1 cellular context compared by ENCODE assay signal in the genomic region with DNA sequence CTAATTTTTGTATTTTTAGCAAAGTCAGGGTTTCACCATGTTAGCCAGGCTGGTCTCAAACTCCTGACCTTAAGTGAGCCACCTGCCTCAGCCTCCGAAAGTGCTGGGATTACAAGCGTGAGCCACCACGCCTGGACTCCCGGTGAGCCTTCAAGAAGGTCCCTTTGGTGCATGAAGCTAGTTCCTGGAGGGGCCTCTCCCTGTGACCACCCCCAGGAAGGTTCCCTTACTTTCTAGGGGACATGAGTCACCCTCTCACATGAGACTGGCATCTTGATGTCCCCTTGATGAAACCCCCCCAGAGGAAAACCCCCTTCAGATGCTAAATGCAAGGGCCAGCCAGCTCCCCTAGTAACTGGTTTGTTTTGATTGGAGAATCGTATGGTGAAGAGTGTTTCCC.
TF ChIP-seq lines count a peak whose summit lies in the region.

No MANE protein-coding gene starts in this region.

TF ChIP-seq in HepG2, 621 proteins besides CTCF, POLR2A, EP300 and RAD21:
- 0 out of 2 replicates have a peak, but pooled peaks have one; percentile 4 for TF ChIP-seq POLR2G (IDR thresholded peaks at IDR 0.05; ENCODE audit: low read depth, low read length)
- peak; percentile 4 for TF ChIP-seq SRSF1 (optimal IDR thresholded peaks at IDR 0.05; ENCODE audit: low read depth, low read length)
- TF ChIP-seq PAF1 (CRISPR knock-in tag; IDR thresholded peaks at IDR 0.05), result 0 out of 2 replicates have a peak, but pooled peaks have one; percentile 14
- TF ChIP-seq, protein P1, sequence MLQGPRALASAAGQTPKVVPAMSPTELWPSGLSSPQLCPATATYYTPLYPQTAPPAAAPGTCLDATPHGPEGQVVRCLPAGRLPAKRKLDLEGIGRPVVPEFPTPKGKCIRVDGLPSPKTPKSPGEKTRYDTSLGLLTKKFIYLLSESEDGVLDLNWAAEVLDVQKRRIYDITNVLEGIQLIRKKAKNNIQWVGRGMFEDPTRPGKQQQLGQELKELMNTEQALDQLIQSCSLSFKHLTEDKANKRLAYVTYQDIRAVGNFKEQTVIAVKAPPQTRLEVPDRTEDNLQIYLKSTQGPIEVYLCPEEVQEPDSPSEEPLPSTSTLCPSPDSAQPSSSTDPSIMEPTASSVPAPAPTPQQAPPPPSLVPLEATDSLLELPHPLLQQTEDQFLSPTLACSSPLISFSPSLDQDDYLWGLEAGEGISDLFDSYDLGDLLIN (CRISPR knock-in tag; IDR thresholded peaks at IDR 0.05; ENCODE audit: borderline replicate concordance), result 0 out of 2 replicates have a peak, but pooled peaks have one; percentile 3
- TF ChIP-seq MTF1 (CRISPR knock-in tag; IDR thresholded peaks at IDR 0.05), result no peak
- TF ChIP-seq, protein P2, sequence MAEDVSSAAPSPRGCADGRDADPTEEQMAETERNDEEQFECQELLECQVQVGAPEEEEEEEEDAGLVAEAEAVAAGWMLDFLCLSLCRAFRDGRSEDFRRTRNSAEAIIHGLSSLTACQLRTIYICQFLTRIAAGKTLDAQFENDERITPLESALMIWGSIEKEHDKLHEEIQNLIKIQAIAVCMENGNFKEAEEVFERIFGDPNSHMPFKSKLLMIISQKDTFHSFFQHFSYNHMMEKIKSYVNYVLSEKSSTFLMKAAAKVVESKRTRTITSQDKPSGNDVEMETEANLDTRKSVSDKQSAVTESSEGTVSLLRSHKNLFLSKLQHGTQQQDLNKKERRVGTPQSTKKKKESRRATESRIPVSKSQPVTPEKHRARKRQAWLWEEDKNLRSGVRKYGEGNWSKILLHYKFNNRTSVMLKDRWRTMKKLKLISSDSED (CRISPR knock-in tag; IDR thresholded peaks at IDR 0.05), result no peak
